Comparison of ENCODE assay signal across 1 cellular context in genomic region chr2:72824224-72824842, GRCh38.
TF ChIP-seq lines count a peak whose summit lies in the region.

No MANE protein-coding gene starts in this region.

TF ChIP-seq in IMR-90, 13 proteins besides CTCF, POLR2A, EP300 and RAD21 (continued from another document):
- TF ChIP-seq RFX5 (IDR thresholded peaks at IDR 0.05; ENCODE audit: low read depth, low read length): no peak
